In genomic region chr20:53776858-53777257, GRCh38 we compare ENCODE assay signal across 1 cellular context.
TF ChIP-seq lines count a peak whose summit lies in the region.

No MANE protein-coding gene starts in this region.

TF ChIP-seq in HepG2, 621 proteins besides CTCF, POLR2A, EP300 and RAD21 (continued from another document):
- no peak for TF ChIP-seq PCBP2 (optimal IDR thresholded peaks at IDR 0.05; ENCODE audit: low read depth, low read length, poor library complexity, severe bottlenecking)
- no peak for TF ChIP-seq EEA1 (CRISPR knock-in tag; IDR thresholded peaks at IDR 0.05; ENCODE audit: borderline replicate concordance)
- 0 out of 2 replicates have a peak, but pooled peaks have one; percentile 33 for TF ChIP-seq SMAD9 (CRISPR knock-in tag; IDR thresholded peaks at IDR 0.05)
- no peak for TF ChIP-seq ZNF326 (CRISPR knock-in tag; IDR thresholded peaks at IDR 0.05; ENCODE audit: borderline replicate concordance)
- no peak for TF ChIP-seq ZSCAN22 (CRISPR knock-in tag; IDR thresholded peaks at IDR 0.05)
- TF ChIP-seq ZNF558 (CRISPR knock-in tag; IDR thresholded peaks at IDR 0.05; ENCODE audit: borderline replicate concordance), result no peak
